Comparison of ENCODE assay signal across 8 cellular contexts in the genomic region with DNA sequence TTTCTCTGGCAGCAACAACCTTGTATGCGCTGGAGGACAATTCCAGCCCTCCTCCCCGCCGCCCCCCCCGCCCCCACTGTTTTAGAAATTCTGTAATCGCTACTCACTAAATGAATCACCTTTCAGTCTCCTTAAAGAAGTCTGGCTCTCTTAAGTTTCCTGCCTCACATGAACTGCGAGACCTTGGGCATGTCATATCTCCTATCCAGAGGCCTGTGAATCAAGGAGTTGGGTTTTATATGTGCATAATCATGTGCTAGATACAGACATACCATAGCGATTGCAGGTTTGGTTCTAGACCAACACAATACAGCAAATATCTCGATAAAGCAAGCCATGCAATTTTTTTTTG. TPM values are rescaled to one million over a fixed set of nuclear protein-coding genes. Genes with fewer than 3 reads are reported as not detected.
DNase-seq lines count a peak whose midpoint lies in the region; ATAC-seq and TF ChIP-seq lines count a peak whose summit lies in the region.

No MANE protein-coding gene starts in this region.

- peak overlapping the region; percentile 84 for H3K9ac ChIP-seq in GM23248
- no peak overlapping the region for H3K9ac ChIP-seq in PC-3 (ENCODE audit: low read length)
- H3K9ac ChIP-seq in smooth muscle cell (ENCODE audit: low read depth): peak overlapping the region; percentile 92

- H3K9me2 ChIP-seq in GM23248 (ENCODE audit: insufficient read depth) (no peaks in the 10 kb centered on the region), PC-3 (replicated peaks; ENCODE audit: low read length) (no peaks in the 10 kb centered on the region)

- H3K9me3 ChIP-seq in Caco-2 (no peaks in the 10 kb centered on the region), GM23248 (ENCODE audit: low read depth) (no peaks in the 10 kb centered on the region), PC-3 (ENCODE audit: low read length) (no peaks in the 10 kb centered on the region), smooth muscle cell (replicated peaks; ENCODE audit: low read depth) (no peaks in the 10 kb centered on the region)

- ATAC-seq in PC-3: peak; percentile 29

- intact Hi-C loops in Caco-2 (cut with micrococcal nuclease; ENCODE audit: unreplicated experiment): loop anchor here (5.0 kb wide), 2 partner anchors 102 to 582 kb away; no protein-coding TSS in a partner anchor
- intact Hi-C loops in PC-3 (cut with micrococcal nuclease): no loop called here

- H3F3A ChIP-seq in GM23248 (ENCODE audit: insufficient read depth): no peaks in the 10 kb centered on the region
- no peaks in the 10 kb centered on the region for H3F3A ChIP-seq in PC-3 (ENCODE audit: low read length, unreplicated experiment)
- H3F3A ChIP-seq in smooth muscle cell (ENCODE audit: low read depth): peaks cover 16% of the 10 kb centered on the region

- H3K9me3 Mint-ChIP-seq in Caco-2 (ENCODE audit: unreplicated experiment): no peaks in the 10 kb centered on the region

- BruUV-seq in Caco-2 (replicated peaks; lab: Mats Ljungman, UMichigan) (no TSS peak), PC-3 (replicated peaks; lab: Mats Ljungman, UMichigan) (no TSS peak)

- TF ChIP-seq CTCF in Caco-2 (IDR thresholded peaks at IDR 0.05; ENCODE audit: insufficient read depth in 1 of 2, low read depth in 1 of 2, low read length in 1 of 2, severe bottlenecking in 1 of 2, unreplicated experiment in 1 of 2) (no peak), PC-3 (conservative IDR thresholded peaks at IDR 0.05; ENCODE audit: low read depth, low read length) (no peak), fibroblast of the aortic adventitia (IDR thresholded peaks at IDR 0.05; ENCODE audit: insufficient read depth, low read length) (no peak), smooth muscle cell (IDR thresholded peaks at IDR 0.05; ENCODE audit: borderline replicate concordance, insufficient read depth, poor library complexity, severe bottlenecking) (no peak)

- H3K4me2 ChIP-seq in GM23248 (ENCODE audit: unreplicated experiment) (peak overlapping the region; percentile 98), PC-3 (ENCODE audit: low read length) (peak overlapping the region; percentile 69), smooth muscle cell (peak overlapping the region; percentile 99)

- H3K4me1 ChIP-seq in Caco-2 (peaks cover 8% of the 10 kb centered on the region), GM23248 (ENCODE audit: insufficient read depth) (peaks cover 7% of the 10 kb centered on the region; the same call in 1 of the 2 replicates), PC-3 (ENCODE audit: insufficient read depth, low read length) (peaks cover 4% of the 10 kb centered on the region), smooth muscle cell (ENCODE audit: low read depth) (peaks cover 8% of the 10 kb centered on the region)

- in situ Hi-C loops in GM23248 (cut with MboI): no loop called here

- H3K36me3 ChIP-seq in Caco-2 (ENCODE audit: control insufficient read depth, insufficient read depth, low read length): no peaks in the 10 kb centered on the region
- H3K36me3 ChIP-seq in GM23248 (ENCODE audit: low read depth): peaks cover 9% of the 10 kb centered on the region; the same call in 1 of the 2 replicates
- H3K36me3 ChIP-seq in PC-3 (ENCODE audit: low read depth, low read length): no peaks in the 10 kb centered on the region
- H3K36me3 ChIP-seq in smooth muscle cell (ENCODE audit: low read depth): no peaks in the 10 kb centered on the region

- no peaks in the 10 kb centered on the region for H3K36me3 Mint-ChIP-seq in Caco-2 (ENCODE audit: insufficient read depth, unreplicated experiment)

- peak overlapping the region; percentile 90 for H3K27ac Mint-ChIP-seq in Caco-2 (ENCODE audit: unreplicated experiment)

- H3K4me3 Mint-ChIP-seq in Caco-2 (ENCODE audit: unreplicated experiment): peak overlapping the region; percentile 93

- WGBS in GM23248 (ENCODE audit: low coverage in 1 of 2, low lambda C conversion rate in 2 of 2, missing lambda C conversion rate in 2 of 2), 2 experiments: 27 to 55% methylated on average over 4 to 8 of the region's 8 CpGs
- 53% methylated on average over 5 of the region's 8 CpGs for WGBS in smooth muscle cell (ENCODE audit: low lambda C conversion rate)

- H3K27me3 ChIP-seq in Caco-2 (replicated peaks; ENCODE audit: control insufficient read depth, insufficient read depth, low read length) (no peaks in the 10 kb centered on the region), GM23248 (replicated peaks; ENCODE audit: insufficient read depth) (no peaks in the 10 kb centered on the region), PC-3 (ENCODE audit: low read length) (no peaks in the 10 kb centered on the region), smooth muscle cell (ENCODE audit: low read depth) (no peaks in the 10 kb centered on the region)

- no peaks in the 10 kb centered on the region for H3K4me1 Mint-ChIP-seq in Caco-2 (ENCODE audit: low read depth, unreplicated experiment)

- H2AFZ ChIP-seq in GM23248: peak overlapping the region; percentile 95
- peak overlapping the region; percentile 79; the same call in 1 of the 2 replicates for H2AFZ ChIP-seq in PC-3 (ENCODE audit: low read length)
- H2AFZ ChIP-seq in smooth muscle cell (ENCODE audit: low read depth): peak overlapping the region; percentile 66

- H3K4me3 ChIP-seq in Caco-2 (ENCODE audit: low read depth, low read length) (no peak overlapping the region; the same call in 1 of the 2 replicates), GM23248 (peak overlapping the region; percentile 88), PC-3 (ENCODE audit: low read length) (peak overlapping the region; percentile 82), fibroblast of the aortic adventitia (ENCODE audit: low read depth, low read length) (peak overlapping the region; percentile 82), smooth muscle cell (peak overlapping the region; percentile 99)

- no peaks in the 10 kb centered on the region for H4K20me1 ChIP-seq in GM23248 (ENCODE audit: insufficient read depth)
- H4K20me1 ChIP-seq in PC-3 (ENCODE audit: low read length): no peaks in the 10 kb centered on the region
- H4K20me1 ChIP-seq in smooth muscle cell (ENCODE audit: low read depth): no peaks in the 10 kb centered on the region

- DNase-seq in Caco-2 (no peak), GM23248 (no peak), PC-3 (no peak), fibroblast of the aortic adventitia (ENCODE audit: low read depth) (no peak), smooth muscle cell (lab: John Stamatoyannopoulos, UW; ENCODE audit: unreplicated experiment) (no peak), anterior cingulate cortex (lab: John Stamatoyannopoulos, UW) (no peak), kidney tubule cell (ENCODE audit: low spot score) (no peak), iPS-NIHi7 (ENCODE audit: extremely low spot score) (no peak)

- H3K27ac ChIP-seq in GM23248 (no peak overlapping the region), PC-3 (ENCODE audit: low read length) (no peak overlapping the region), smooth muscle cell (ENCODE audit: low read depth) (peak overlapping the region; percentile 75)

- peaks cover 11% of the 10 kb centered on the region for H3K79me2 ChIP-seq in GM23248 (ENCODE audit: insufficient read depth)
- peaks cover 14% of the 10 kb centered on the region for H3K79me2 ChIP-seq in PC-3 (ENCODE audit: low read length)
- H3K79me2 ChIP-seq in smooth muscle cell (ENCODE audit: low read depth): peaks cover 7% of the 10 kb centered on the region

- CTCF ChIA-PET in Caco-2 (lab: Charles Lee): no interaction called here
- CTCF ChIA-PET in PC-3 (lab: Charles Lee): no interaction called here

- no peaks in the 10 kb centered on the region for H3K27me3 Mint-ChIP-seq in Caco-2 (ENCODE audit: insufficient read depth, unreplicated experiment)

- POLR2A ChIA-PET in Caco-2 (lab: Charles Lee) (no interaction called here), PC-3 (lab: Charles Lee; ENCODE audit: unreplicated experiment) (no interaction called here)

RNA-seq across cellular contexts. Expression of gene DMAC1, which starts 0.3 kb away (rescaled TPM):
- total RNA-seq in Caco-2 (2022) (59.4 and 67.3 TPM in 2 replicates), PC-3 (2014; rRNA removed) (20.1 and 28.4 TPM in 2 replicates), fibroblast of the aortic adventitia (ENCODE audit: low replicate concordance) (10.1 and 10.6 TPM in 2 replicates), smooth muscle cell (14.8 and 17.5 TPM in 2 replicates)
- 13.1 and 15.8 TPM in 2 replicates for total RNA-seq in GM23248 (2014; rRNA removed; shearing (Covaris generic))
- polyA plus RNA-seq in GM23248 (2016; fragmentation: Nextera tagmentation; extraction: Ambion mirVana) (78.2 and 79.1 TPM in 2 replicates), smooth muscle cell (68.3 and 72.4 TPM in 2 replicates)
